8 cellular contexts compared by ENCODE assay signal in the genomic region with DNA sequence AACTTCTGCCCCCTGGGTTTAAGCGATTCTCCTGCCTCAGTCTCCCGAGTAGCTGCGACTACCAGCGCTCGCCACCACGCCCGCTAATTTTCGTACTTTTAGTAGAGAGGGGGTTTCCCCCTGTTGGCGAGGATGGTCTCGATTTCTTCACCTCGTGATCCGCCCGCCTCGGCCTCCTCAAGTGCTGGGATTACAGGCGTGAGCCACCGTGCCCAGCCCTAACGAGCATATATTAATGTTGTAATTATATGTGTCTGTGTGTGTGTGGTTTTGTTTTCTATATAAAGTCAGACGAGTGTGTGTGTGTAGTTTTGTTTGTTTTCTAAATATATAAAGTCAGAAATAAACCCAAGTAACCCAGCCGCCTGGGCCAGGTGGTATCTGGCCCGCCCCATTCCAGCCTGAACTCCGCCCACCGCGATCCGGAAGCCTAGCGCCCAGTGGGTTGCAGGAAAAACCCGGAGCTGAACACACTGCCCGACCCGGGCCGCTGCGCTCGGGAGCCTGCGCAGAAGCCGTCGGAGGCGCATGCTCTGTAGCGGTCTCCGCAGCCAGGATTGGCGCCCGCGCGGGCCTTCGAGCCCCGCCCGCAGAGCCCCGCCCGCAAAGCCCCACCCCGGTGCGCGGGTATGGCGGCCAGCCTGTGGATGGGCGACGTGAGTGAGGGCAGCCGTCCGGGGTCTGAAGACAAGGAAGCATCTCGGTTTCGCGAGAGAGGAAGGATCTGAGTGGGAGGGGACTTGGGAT. TPM values are rescaled to one million over a fixed set of nuclear protein-coding genes. Genes with fewer than 3 reads are reported as not detected.
DNase-seq lines count a peak whose midpoint lies in the region; ATAC-seq and TF ChIP-seq lines count a peak whose summit lies in the region.

TRNAU1AP (plus strand) TSS at position 604 of the 747 bp plus-strand sequence; CDS start at position 630, 26 bp downstream.

- no peak for TF ChIP-seq CTCF in MM.1S (IDR thresholded peaks at IDR 0.05; ENCODE audit: low read length)
- TF ChIP-seq CTCF in fibroblast of the aortic adventitia (IDR thresholded peaks at IDR 0.05; ENCODE audit: insufficient read depth, low read length), result no peak
- no peak for TF ChIP-seq CTCF in nephron (IDR thresholded peaks at IDR 0.05; ENCODE audit: unreplicated experiment in 3 of 3)

- no peaks in the 10 kb centered on the region for H4K20me1 ChIP-seq in MM.1S (ENCODE audit: insufficient read depth, low read length)

- H2AFZ ChIP-seq in MM.1S (ENCODE audit: low read length), result peak within 1 kb of the TSS; percentile 84

- H3K9me2 ChIP-seq in MM.1S (replicated peaks; ENCODE audit: insufficient read depth, low read length), result no peaks in the 10 kb centered on the region

- H3K27me3 ChIP-seq in HAP-1 (ENCODE audit: low read depth) (no peaks in the 10 kb centered on the region), MM.1S (replicated peaks; ENCODE audit: insufficient read depth, low read length) (no peaks in the 10 kb centered on the region)

- peak; percentile 96 for ATAC-seq in stimulated activated naive CD8-positive, alpha-beta T cell treated with anti-CD3 and anti-CD28 coated beads, Interleukin-15, Interleukin-2, amounts not matched to agents 100 U/mL and 50 U/mL, for 24 hours

- peak within 1 kb of the TSS; percentile 96 to 100 (median 99) for H3K4me3 Mint-ChIP-seq in nephron

- H3K4me1 ChIP-seq in HAP-1, result peaks cover 9% of the 10 kb centered on the region
- peaks cover 4% of the 10 kb centered on the region; the same call in 1 of the 2 replicates for H3K4me1 ChIP-seq in MM.1S (ENCODE audit: low read length)

- H3K4me2 ChIP-seq in MM.1S (ENCODE audit: low read depth, low read length), result peak within 1 kb of the TSS; percentile 61; the same call in 1 of the 2 replicates

- H3F3A ChIP-seq in MM.1S (ENCODE audit: insufficient read depth, low read length), result peaks cover 19% of the 10 kb centered on the region

- peaks cover 18% of the 10 kb centered on the region for H3K36me3 Mint-ChIP-seq in nephron (ENCODE audit: low read depth)

- H3K79me2 ChIP-seq in MM.1S (ENCODE audit: low read length), result peaks cover 30% of the 10 kb centered on the region

- H3K36me3 ChIP-seq in HAP-1 (replicated peaks) (peaks cover 14% of the 10 kb centered on the region; the same call in 1 of the 2 replicates), MM.1S (replicated peaks; ENCODE audit: insufficient read depth, low read length) (no peaks in the 10 kb centered on the region)

- peaks cover 7% of the 10 kb centered on the region for H3K4me1 Mint-ChIP-seq in nephron

- peak within 1 kb of the TSS; percentile 91 for H3K9ac ChIP-seq in MM.1S (ENCODE audit: low read length)

- peak within 1 kb of the TSS; percentile 66 for H3K4me3 ChIP-seq in HAP-1
- H3K4me3 ChIP-seq in MM.1S (ENCODE audit: low read length), result peak within 1 kb of the TSS; percentile 92
- H3K4me3 ChIP-seq in fibroblast of the aortic adventitia (ENCODE audit: low read depth, low read length), result peak within 1 kb of the TSS; percentile 97

- DNase-seq in G401 (ENCODE audit: low spot score) (peak; percentile 94), HAP-1 (ENCODE audit: low spot score in 2 of 2) (peak; percentile 97 to 98), MM.1S (peak; percentile 99), SHP77 treated with DMSO at 0.1 percent for 48 hours (lab: John Stamatoyannopoulos, UW) (peak; percentile 92), fibroblast of the aortic adventitia (ENCODE audit: low read depth) (peak; percentile 96)
- peak; percentile 99 for DNase-seq in activated effector memory CD4-positive, alpha-beta T cell treated with anti-CD3 and anti-CD28 coated beads, Interleukin-2, amount 50 U/mL, for 16 hours
- peak; percentile 98 for DNase-seq in stimulated activated naive CD8-positive, alpha-beta T cell treated with anti-CD3 and anti-CD28 coated beads, Interleukin-15, Interleukin-2, amounts not matched to agents 100 U/mL and 50 U/mL, for 24 hours

- in situ Hi-C loops in G401 (cut with HindIII; ENCODE audit: low sequenced_read_pairs) (no loop called here), HAP-1 (cut with MboI; ENCODE audit: low sequenced_read_pairs) (no loop called here)

- H3K27ac ChIP-seq in MM.1S (ENCODE audit: low read length), result peak within 1 kb of the TSS; percentile 83

- H3K27ac Mint-ChIP-seq in nephron, result peak within 1 kb of the TSS; percentile 91 to 97 (median 91)

- H3K9me3 ChIP-seq in HAP-1 (no peaks in the 10 kb centered on the region), MM.1S (replicated peaks; ENCODE audit: insufficient read depth, low read length) (no peaks in the 10 kb centered on the region)

- H3K27me3 Mint-ChIP-seq in nephron (ENCODE audit: low read depth), result peaks cover 5% of the 10 kb centered on the region

- no peaks in the 10 kb centered on the region for H3K9me3 Mint-ChIP-seq in nephron

RNA-seq across cellular contexts. Expression of gene TRNAU1AP, which starts in this region (rescaled TPM):
- total RNA-seq in G401 (2014; rRNA removed; shearing (Covaris generic)), result 20.2 and 35.6 TPM in 2 replicates
- 18.8 and 29.7 TPM in 2 replicates for total RNA-seq in fibroblast of the aortic adventitia (ENCODE audit: low replicate concordance)

Comparison
In these comparisons a context has a peak if more than half of its experiments do, and no peak if none do; other contexts are left out.
1. Peak in every context shown above with its lines: DNase-seq, ATAC-seq, H3K4me3 ChIP-seq and H3K27ac ChIP-seq.